In genomic region chr17:71505200-71505599, GRCh38 we compare ENCODE assay signal across 31 cellular contexts.
A peak's percentile ranks its signal among the peaks of the same experiment; 100 is the strongest.
DNase-seq lines count a peak whose midpoint lies in the region; ATAC-seq and TF ChIP-seq lines count a peak whose summit lies in the region.
"Had no signal": no experiment of that assay in that cellular context is flagged by ENCODE, and none has a peak within 500 bp of the region (broad histone marks: within the 10 kb centered on the region; RNA-seq: fewer than 3 reads in every experiment).

No MANE protein-coding gene starts in this region.

- no peaks in the 10 kb centered on the region for H3K79me2 ChIP-seq in mesendoderm (ENCODE audit: control insufficient read depth, insufficient read depth, low read length)

- H4K5ac ChIP-seq in IMR-90 (ENCODE audit: low read depth, low read length) (no peak overlapping the region), mesendoderm (ENCODE audit: low read length) (no peak overlapping the region)

- H3K79me1 ChIP-seq in IMR-90 (ENCODE audit: low read depth in 1 of 2, low read length in 2 of 2) (no peaks in the 10 kb centered on the region), mesendoderm (ENCODE audit: low read length) (no peaks in the 10 kb centered on the region)

- WGBS in IMR-90 (ENCODE audit: extremely low coverage in 2 of 2, insufficient read length in 1 of 2), 2 experiments = 40% methylated on average over 1 of the region's 2 CpGs; no CpG with 5 or more reads in 1 of the 2 experiments
- no CpG with 5 or more reads among the region's 2 CpGs for WGBS in mesendoderm (ENCODE audit: extremely low coverage, insufficient coverage, low lambda C conversion rate)

- POLR2A ChIA-PET in IMR-90 (lab: Charles Lee; ENCODE audit: unreplicated experiment) = no interaction called here

- H3K27ac ChIP-seq in IMR-90 (ENCODE audit: insufficient read depth, low read length) = no peak overlapping the region
- H3K27ac ChIP-seq in mesendoderm (ENCODE audit: low read depth, low read length) = no peak overlapping the region
- H3K27ac ChIP-seq: dorsolateral prefrontal cortex, heart left ventricle, left lung, Peyer's patch, suprapubic skin, VCaP had no signal

- no peaks in the 10 kb centered on the region for H4K20me1 ChIP-seq in IMR-90 (ENCODE audit: insufficient read depth, low read length)

- peaks cover 3% of the 10 kb centered on the region; the same call in 1 of the 2 replicates for H3K4me1 ChIP-seq in IMR-90 (ENCODE audit: control insufficient read depth, insufficient read depth, low read length)
- H3K4me1 ChIP-seq in mesendoderm (ENCODE audit: control insufficient read depth, low read depth, low read length) = no peaks in the 10 kb centered on the region
- H3K4me1 ChIP-seq: heart left ventricle, left lung, Peyer's patch, suprapubic skin had no signal

- H3K9me1 ChIP-seq in IMR-90 (ENCODE audit: insufficient read depth, low read length) = 0 out of 2 replicates have a peak, but pooled peaks cover 3% of the 10 kb centered on the region

- BruUV-seq in IMR-90 (replicated peaks; lab: Mats Ljungman, UMichigan) = no TSS peak

- H4K8ac ChIP-seq in IMR-90 (ENCODE audit: low read depth in 2 of 2, low read length in 2 of 2) (peak overlapping the region in 1 of 2 experiments; percentile 59; a peak in 1 of 4 replicates), mesendoderm (ENCODE audit: low read depth, low read length) (no peak overlapping the region)

- no peak overlapping the region for H2BK120ac ChIP-seq in IMR-90 (ENCODE audit: low read depth, low read length)
- H2BK120ac ChIP-seq in mesendoderm (ENCODE audit: low read depth, low read length) = no peak overlapping the region

- H3K36me3 ChIP-seq in IMR-90 (ENCODE audit: control insufficient read depth, insufficient read depth, low read length) (no peaks in the 10 kb centered on the region), mesendoderm (ENCODE audit: control insufficient read depth, insufficient read depth, low read length) (no peaks in the 10 kb centered on the region)
- H3K36me3 ChIP-seq: heart left ventricle, left lung, Peyer's patch, suprapubic skin had no signal

- no peak for TF ChIP-seq POLR2A in IMR-90 (IDR thresholded peaks at IDR 0.05; ENCODE audit: low read depth, low read length)

- ATAC-seq in IMR-90 (ENCODE audit: low read depth) (peak; percentile 91), HG03342 (IDR thresholded peaks at IDR 0.05; ENCODE audit: unreplicated experiment) (no peak), HG03520 (IDR thresholded peaks at IDR 0.05; ENCODE audit: unreplicated experiment) (no peak)
- ATAC-seq: GM23338; heart left ventricle; left lung; naive thymus-derived CD8-positive, alpha-beta T cell; stimulated activated effector memory CD8-positive, alpha-beta T cell treated with anti-CD3 and anti-CD28 coated beads, Interleukin-12 subunit alpha, Interleukin-12 subunit beta, amount 100 ng/mL, for 72 hours; T-helper 17 cell had no signal

- no peak overlapping the region for H2BK15ac ChIP-seq in IMR-90 (ENCODE audit: low read depth, low read length)
- no peak overlapping the region for H2BK15ac ChIP-seq in mesendoderm (replicated peaks; ENCODE audit: low read depth)

- H3K56ac ChIP-seq in IMR-90 (ENCODE audit: extremely low read depth, insufficient read depth, low read length) (no peak overlapping the region), mesendoderm (ENCODE audit: low read length) (no peak overlapping the region)

- H3K18ac ChIP-seq in IMR-90 (ENCODE audit: low read depth, low read length) (no peak overlapping the region), mesendoderm (ENCODE audit: low read length) (no peak overlapping the region)

- H3K4me2 ChIP-seq in IMR-90 (ENCODE audit: low read depth, low read length) (no peak overlapping the region), mesendoderm (ENCODE audit: low read length) (no peak overlapping the region)
- H3K4me2 ChIP-seq: GM23338 had no signal

- H3K9me3 ChIP-seq in IMR-90 (ENCODE audit: control insufficient read depth, insufficient read depth, low read length) = no peaks in the 10 kb centered on the region
- H3K9me3 ChIP-seq: heart left ventricle, Peyer's patch, suprapubic skin had no signal

- TF ChIP-seq CTCF in AG09309 (IDR thresholded peaks at IDR 0.05; ENCODE audit: control insufficient read depth, insufficient read depth, low read depth, low read length, missing control alignments) (no peak), IMR-90 (conservative IDR thresholded peaks at IDR 0.05; ENCODE audit: low read depth, low read length) (no peak)

- H2AK9ac ChIP-seq in IMR-90 (replicated peaks; ENCODE audit: low read depth, low read length, poor library complexity) = no peak overlapping the region

- intact Hi-C loops in IMR-90 (cut with micrococcal nuclease) = no loop called here

- no peak overlapping the region for H3K23ac ChIP-seq in IMR-90 (ENCODE audit: low read depth, low read length)
- H3K23ac ChIP-seq in mesendoderm (ENCODE audit: low read length) = no peak overlapping the region

- H2AK5ac ChIP-seq in IMR-90 (ENCODE audit: low read depth, low read length) = no peak overlapping the region
- H2AK5ac ChIP-seq in mesendoderm (ENCODE audit: low read length) = no peak overlapping the region

- H3K14ac ChIP-seq in IMR-90 (replicated peaks; ENCODE audit: low read depth, low read length) = no peak overlapping the region

- H4K91ac ChIP-seq in IMR-90 (ENCODE audit: insufficient read depth, low read depth, low read length) = no peak overlapping the region

- no peak overlapping the region for H2AFZ ChIP-seq in IMR-90 (replicated peaks; ENCODE audit: low read length, poor library complexity)
- H2AFZ ChIP-seq: GM23338 had no signal

- CTCF ChIA-PET in IMR-90 (lab: Yijun Ruan, JAX) = interaction anchor here (1.3 kb wide), 1 partner anchor 32 kb away, joined by 5 read pairs; no protein-coding TSS in a partner anchor

- no peak overlapping the region for H3K9ac ChIP-seq in IMR-90 (ENCODE audit: low read depth, low read length)
- no peak overlapping the region for H3K9ac ChIP-seq in mesendoderm (ENCODE audit: low read length)

- H3K4me3 ChIP-seq in AG09309 (ENCODE audit: control insufficient read depth, low read depth, low read length) (no peak overlapping the region), IMR-90 (ENCODE audit: insufficient read depth, low read depth, low read length) (no peak overlapping the region), mesendoderm (ENCODE audit: low read length) (no peak overlapping the region)
- H3K4me3 ChIP-seq: dorsolateral prefrontal cortex, GM23338, heart left ventricle, left lung, Peyer's patch, suprapubic skin had no signal

- no peak for TF ChIP-seq RAD21 in IMR-90 (IDR thresholded peaks at IDR 0.05; ENCODE audit: low read length)

- in situ Hi-C loops in IMR-90 (cut with MboI; ENCODE audit: low sequenced_read_pairs) = no loop called here

- no peaks in the 10 kb centered on the region for H3K27me3 ChIP-seq in IMR-90 (ENCODE audit: control insufficient read depth, insufficient read depth, low read length)
- H3K27me3 ChIP-seq in mesendoderm (ENCODE audit: insufficient read depth, low read length, poor library complexity) = no peaks in the 10 kb centered on the region
- H3K27me3 ChIP-seq: left lung, Peyer's patch, suprapubic skin had no signal

- dilution Hi-C loops in IMR-90 (cut with HindIII; ENCODE audit: low sequenced_read_pairs, unreplicated experiment) = no loop called here

- H3K4ac ChIP-seq in IMR-90 (ENCODE audit: low read depth, low read length) (no peak overlapping the region), mesendoderm (ENCODE audit: low read depth, low read length) (no peak overlapping the region)

- DNase-seq in AG09309 (ENCODE audit: low read depth) = peak; percentile 20
- peak; percentile 85 for DNase-seq in IMR-90
- peak; percentile 51 for DNase-seq in dedifferentiated amniotic fluid mesenchymal stem cell (ENCODE audit: extremely low spot score)
- peak; percentile 14 for DNase-seq in mesendoderm
- no peak for DNase-seq in DMS114 treated with DMSO at 0.1 percent for 48 hours (lab: John Stamatoyannopoulos, UW; ENCODE audit: unreplicated experiment)
- DNase-seq in hepatic stellate cell (ENCODE audit: low spot score) = no peak
- DNase-seq: ACHN; activated CD4-positive, alpha-beta T cell treated with anti-CD3 and anti-CD28 coated beads, Interleukin-2, amount 10 ng/mL, durations not matched to agents 7 days and 5 days; activated naive CD4-positive, alpha-beta T cell treated with anti-CD3 and anti-CD28 coated beads for 36 hours; anterior cingulate cortex; CD4-positive, alpha-beta memory T cell; dorsolateral prefrontal cortex; heart left ventricle; Kasumi-1; left lung; midbrain; naive thymus-derived CD8-positive, alpha-beta T cell; NCI-H1694 treated with DMSO at 0.1 percent for 48 hours; NCI-H2171 treated with DMSO at 0.1 percent for 48 hours; NCI-H524 treated with DMSO at 0.1 percent for 48 hours; NK-92 treated with Interleukin-12 subunit alpha and Interleukin-12 subunit beta, amount 100 ng/mL, for 24 hours; Peyer's patch; retina; stimulated activated CD4-positive, alpha-beta T cell treated with anti-CD3 and anti-CD28 coated beads, Interleukin-2, amount 100 ng/mL, for 48 hours; T-helper 17 cell had no signal

- peak overlapping the region; percentile 6 for H2BK5ac ChIP-seq in IMR-90 (ENCODE audit: low read depth, low read length, poor library complexity, severe bottlenecking)
- no peak overlapping the region for H2BK5ac ChIP-seq in mesendoderm (ENCODE audit: low read length)

- H2BK20ac ChIP-seq in IMR-90 (ENCODE audit: low read depth, low read length) = no peak overlapping the region

TF ChIP-seq in IMR-90, 13 proteins besides CTCF, POLR2A, EP300 and RAD21:
- TF ChIP-seq SMC3 (IDR thresholded peaks at IDR 0.05; ENCODE audit: low read depth, low read length) (no peak), FOS (IDR thresholded peaks at IDR 0.05; ENCODE audit: low read depth, low read length) (no peak), MXI1 (IDR thresholded peaks at IDR 0.05; ENCODE audit: borderline replicate concordance, low read depth, low read length) (no peak), RCOR1 (IDR thresholded peaks at IDR 0.05; ENCODE audit: insufficient replicate concordance, low read length) (no peak), MAZ (IDR thresholded peaks at IDR 0.05; ENCODE audit: borderline replicate concordance, low read depth, low read length) (no peak), NFE2L2 (IDR thresholded peaks at IDR 0.05; ENCODE audit: low read depth, low read length) (no peak), CEBPB (IDR thresholded peaks at IDR 0.05; ENCODE audit: low read depth, low read length) (peak; percentile 96), CHD1 (IDR thresholded peaks at IDR 0.05; ENCODE audit: low read depth, low read length) (no peak)
TF ChIP-seq in IMR-90: peak in this region for 1.

Comparison
In these comparisons a context has a peak if more than half of its experiments do, and no peak if none do; other contexts are left out.
1. DNase-seq: peak in AG09309 (single experiment), IMR-90 (single experiment), dedifferentiated amniotic fluid mesenchymal stem cell (single experiment) and mesendoderm (single experiment); none in DMS114 treated with DMSO at 0.1 percent for 48 hours (single experiment) and hepatic stellate cell (single experiment).